18 cellular contexts compared by ENCODE assay signal in the genomic region with DNA sequence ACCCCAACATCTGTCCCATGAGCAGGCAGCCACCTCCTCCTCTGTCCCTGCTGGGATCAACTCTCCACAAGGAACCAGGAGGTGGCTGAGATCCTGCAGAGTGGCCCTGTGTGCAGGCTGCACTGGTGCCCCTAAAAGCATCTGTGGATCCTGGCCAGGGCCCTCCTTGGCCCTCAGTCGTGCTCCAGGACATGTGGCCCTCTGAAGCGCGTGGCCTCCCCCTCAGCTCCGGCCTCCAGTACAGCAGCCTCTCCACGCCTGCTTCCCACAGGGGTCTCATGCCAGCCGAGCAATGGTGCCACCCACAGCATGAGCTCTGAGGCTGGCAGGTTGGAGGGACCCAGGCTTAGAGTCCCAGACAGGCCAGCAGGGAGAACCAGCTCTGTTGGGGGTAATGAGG.
DNase-seq lines count a peak whose midpoint lies in the region; ATAC-seq lines count a peak whose summit lies in the region.
"Had no signal": no experiment of that assay in that cellular context is flagged by ENCODE, and none has a peak within 500 bp of the region (broad histone marks: within the 10 kb centered on the region; RNA-seq: fewer than 3 reads in every experiment).

No MANE protein-coding gene starts in this region.

- H3K4me3 Mint-ChIP-seq in stimulated activated naive CD8-positive, alpha-beta T cell treated with anti-CD3 and anti-CD28 coated beads, Interleukin-15, amount 100 ng/mL, for 72 hours, result no peak overlapping the region
- no peak overlapping the region for H3K4me3 Mint-ChIP-seq in stimulated activated effector memory CD8-positive, alpha-beta T cell treated with anti-CD3 and anti-CD28 coated beads, Interleukin-12 subunit alpha, Interleukin-12 subunit beta, amount 100 ng/mL, for 72 hours
- H3K4me3 Mint-ChIP-seq: B cell, CD14-positive monocyte, H9 had no signal

- H3K27ac Mint-ChIP-seq in stimulated activated naive CD8-positive, alpha-beta T cell treated with anti-CD3 and anti-CD28 coated beads, Interleukin-15, amount 100 ng/mL, for 72 hours, result no peak overlapping the region
- H3K27ac Mint-ChIP-seq in stimulated activated effector memory CD8-positive, alpha-beta T cell treated with anti-CD3 and anti-CD28 coated beads, Interleukin-12 subunit alpha, Interleukin-12 subunit beta, amount 100 ng/mL, for 72 hours, result no peak overlapping the region
- H3K27ac Mint-ChIP-seq: B cell, CD14-positive monocyte, H9 had no signal

- no peaks in the 10 kb centered on the region for H3K27me3 Mint-ChIP-seq in stimulated activated naive CD8-positive, alpha-beta T cell treated with anti-CD3 and anti-CD28 coated beads, Interleukin-15, amount 100 ng/mL, for 72 hours
- H3K27me3 Mint-ChIP-seq: B cell had no signal

- no peaks in the 10 kb centered on the region for H3K9me3 Mint-ChIP-seq in stimulated activated naive CD8-positive, alpha-beta T cell treated with anti-CD3 and anti-CD28 coated beads, Interleukin-15, amount 100 ng/mL, for 72 hours
- H3K9me3 Mint-ChIP-seq in stimulated activated effector memory CD8-positive, alpha-beta T cell treated with anti-CD3 and anti-CD28 coated beads, Interleukin-12 subunit alpha, Interleukin-12 subunit beta, amount 100 ng/mL, for 72 hours, result peaks cover 2% of the 10 kb centered on the region
- H3K9me3 Mint-ChIP-seq: H9 had no signal

- no peaks in the 10 kb centered on the region for H3K4me1 Mint-ChIP-seq in stimulated activated naive CD8-positive, alpha-beta T cell treated with anti-CD3 and anti-CD28 coated beads, Interleukin-15, amount 100 ng/mL, for 72 hours
- H3K4me1 Mint-ChIP-seq in stimulated activated effector memory CD8-positive, alpha-beta T cell treated with anti-CD3 and anti-CD28 coated beads, Interleukin-12 subunit alpha, Interleukin-12 subunit beta, amount 100 ng/mL, for 72 hours, result no peaks in the 10 kb centered on the region
- H3K4me1 Mint-ChIP-seq: B cell, CD14-positive monocyte, H9 had no signal

- H3K36me3 Mint-ChIP-seq in stimulated activated effector memory CD8-positive, alpha-beta T cell treated with anti-CD3 and anti-CD28 coated beads, Interleukin-12 subunit alpha, Interleukin-12 subunit beta, amount 100 ng/mL, for 72 hours, result no peaks in the 10 kb centered on the region
- H3K36me3 Mint-ChIP-seq: CD14-positive monocyte had no signal

- peak; percentile 19 for ATAC-seq in stimulated activated naive CD8-positive, alpha-beta T cell treated with anti-CD3 and anti-CD28 coated beads, Interleukin-15, amount 100 ng/mL, for 72 hours
- no peak for ATAC-seq in stimulated activated naive CD8-positive, alpha-beta T cell treated with anti-CD3 and anti-CD28 coated beads, Interleukin-15, Interleukin-2, amounts not matched to agents 100 U/mL and 50 U/mL, for 24 hours
- ATAC-seq in esophagus mucosa, result peak; percentile 9
- peak; percentile 27 for ATAC-seq in stimulated activated effector memory CD8-positive, alpha-beta T cell treated with anti-CD3 and anti-CD28 coated beads, Interleukin-12 subunit alpha, Interleukin-12 subunit beta, amount 100 ng/mL, for 72 hours

- DNase-seq in stimulated activated naive CD8-positive, alpha-beta T cell treated with anti-CD3 and anti-CD28 coated beads, Interleukin-15, amount 100 ng/mL, for 72 hours, result no peak
- no peak for DNase-seq in stimulated activated naive CD8-positive, alpha-beta T cell treated with anti-CD3 and anti-CD28 coated beads, Interleukin-15, Interleukin-2, amounts not matched to agents 100 U/mL and 50 U/mL, for 24 hours
- no peak for DNase-seq in stimulated activated effector memory CD8-positive, alpha-beta T cell treated with anti-CD3 and anti-CD28 coated beads, Interleukin-12 subunit alpha, Interleukin-12 subunit beta, amount 100 ng/mL, for 72 hours (ENCODE audit: low spot score in 2 of 2)
- no peak for DNase-seq in effector CD4-positive, alpha-beta T cell
- no peak for DNase-seq in RKO (ENCODE audit: low spot score)
- no peak for DNase-seq in HPDE6-E6E7 (ENCODE audit: extremely low spot score)
- DNase-seq: KG1, NCI-H1694, NCI-H2081, NCI-H2171 treated with DMSO at 0.1 percent for 48 hours, NCI-H524 treated with DMSO at 0.1 percent for 48 hours, NCI-H82, Peyer's patch, SW 1271 had no signal
